10 cellular contexts compared by ENCODE assay signal in the genomic region with DNA sequence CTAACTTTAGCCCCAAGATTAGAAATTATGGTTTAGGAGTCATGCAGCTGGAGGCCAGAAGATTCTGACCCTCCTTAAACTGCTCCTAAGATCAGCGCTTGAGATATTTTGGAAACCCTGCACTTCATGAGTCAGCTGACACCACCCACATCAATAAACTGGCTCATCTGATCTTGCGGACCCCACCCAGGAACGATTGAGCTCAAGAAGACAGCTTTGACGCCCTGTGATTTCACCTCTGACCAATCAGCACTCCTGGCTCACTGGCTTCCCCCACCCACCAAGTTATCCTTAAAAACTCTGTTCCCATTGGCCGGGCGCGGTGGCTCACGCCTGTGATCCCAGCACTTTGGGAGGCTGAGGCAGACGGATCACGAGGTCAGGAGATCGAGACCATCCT. TPM values are rescaled to one million over a fixed set of nuclear protein-coding genes. Genes with fewer than 3 reads are reported as not detected.
DNase-seq lines count a peak whose midpoint lies in the region; ATAC-seq and TF ChIP-seq lines count a peak whose summit lies in the region.
"Not testable (repeated sequence)": the region's sequence is repeated elsewhere in the genome, so short reads cannot be mapped to it uniquely, and the experiment has no call there.
"Had no signal": no experiment of that assay in that cellular context is flagged by ENCODE, and none has a peak within 500 bp of the region (broad histone marks: within the 10 kb centered on the region; RNA-seq: fewer than 3 reads in every experiment).

No MANE protein-coding gene starts in this region.

- POLR2A ChIA-PET in CD4-positive, alpha-beta T cell (lab: Charles Lee); naive thymus-derived CD4-positive, alpha-beta T cell (lab: Charles Lee): not testable (repeated sequence)
- POLR2A ChIA-PET in HEK293T (lab: Yijun Ruan, JAX), result interaction anchor here (0.9 kb wide), 1 partner anchor 11 kb away, joined by 3 read pairs; no protein-coding TSS in a partner anchor

- not testable (repeated sequence) for H3K27me3 ChIP-seq in CD4-positive, alpha-beta T cell (ENCODE audit: control insufficient read depth, insufficient read depth, low read length); naive thymus-derived CD4-positive, alpha-beta T cell (ENCODE audit: control insufficient read depth in 2 of 2, insufficient read depth in 2 of 2, low read length in 2 of 2); suprapubic skin

- peaks cover 0 to 20% of the 10 kb centered on the region in 2 donors for H3K4me1 ChIP-seq in naive thymus-derived CD4-positive, alpha-beta T cell (ENCODE audit: control insufficient read depth in 2 of 2, insufficient read depth in 2 of 2, low read length in 2 of 2)
- H3K4me1 ChIP-seq in suprapubic skin, result not testable (repeated sequence)

- intact Hi-C loops in CD4-positive, alpha-beta T cell (cut with DNase I, micrococcal nuclease); naive thymus-derived CD4-positive, alpha-beta T cell (cut with micrococcal nuclease): not testable (repeated sequence)

- DNase-seq in CD4-positive, alpha-beta T cell; HEK293T (ENCODE audit: extremely low spot score); naive thymus-derived CD4-positive, alpha-beta T cell: not testable (repeated sequence)
- DNase-seq in SW480 (ENCODE audit: low spot score), result peak; percentile 69
- peak; percentile 30 for DNase-seq in activated naive CD4-positive, alpha-beta T cell treated with anti-CD3 and anti-CD28 coated beads, Interleukin-2, amount 10 ng/mL, durations not matched to agents 7 days and 5 days
- DNase-seq in fibroblast of mammary gland (ENCODE audit: low read depth), result peak; percentile 79
- peak in 1 of 2 donors; percentile 82 for DNase-seq in suprapubic skin (ENCODE audit: low spot score in 2 of 2)

- not testable (repeated sequence) for TF ChIP-seq POLR2A in suprapubic skin (IDR thresholded peaks at IDR 0.05)

- not testable (repeated sequence) for H3K36me3 Mint-ChIP-seq in CD4-positive, alpha-beta T cell (ENCODE audit: low read depth); activated naive CD4-positive, alpha-beta T cell treated with anti-CD3 and anti-CD28 coated beads, Interleukin-2, amount 10 ng/mL, durations not matched to agents 7 days and 5 days; naive thymus-derived CD4-positive, alpha-beta T cell

- not testable (repeated sequence) for H3K9me3 ChIP-seq in CD4-positive, alpha-beta T cell (ENCODE audit: control insufficient read depth, low read length); naive thymus-derived CD4-positive, alpha-beta T cell (ENCODE audit: control insufficient read depth in 2 of 3, low read length in 3 of 3); suprapubic skin

- H3K4me1 Mint-ChIP-seq in CD4-positive, alpha-beta T cell (ENCODE audit: low read depth), result peaks cover 18% of the 10 kb centered on the region
- H3K4me1 Mint-ChIP-seq in activated naive CD4-positive, alpha-beta T cell treated with anti-CD3 and anti-CD28 coated beads, Interleukin-2, amount 10 ng/mL, durations not matched to agents 7 days and 5 days, result peaks cover 20% of the 10 kb centered on the region
- H3K4me1 Mint-ChIP-seq in naive thymus-derived CD4-positive, alpha-beta T cell, result peaks cover 7 to 27% (median 17%) of the 10 kb centered on the region in 7 donors

- peak; percentile 24 for ATAC-seq in CD4-positive, alpha-beta T cell (ENCODE audit: poor library complexity)
- ATAC-seq in naive thymus-derived CD4-positive, alpha-beta T cell, result not testable (repeated sequence)

- H3K9me3 Mint-ChIP-seq in CD4-positive, alpha-beta T cell; activated naive CD4-positive, alpha-beta T cell treated with anti-CD3 and anti-CD28 coated beads, Interleukin-2, amount 10 ng/mL, durations not matched to agents 7 days and 5 days; naive thymus-derived CD4-positive, alpha-beta T cell: not testable (repeated sequence)

- H3K27ac Mint-ChIP-seq in CD4-positive, alpha-beta T cell; activated naive CD4-positive, alpha-beta T cell treated with anti-CD3 and anti-CD28 coated beads, Interleukin-2, amount 10 ng/mL, durations not matched to agents 7 days and 5 days; naive thymus-derived CD4-positive, alpha-beta T cell: not testable (repeated sequence)

- TF ChIP-seq CTCF in CD4-positive, alpha-beta T cell (IDR thresholded peaks at IDR 0.05); fibroblast of mammary gland (conservative IDR thresholded peaks at IDR 0.05; ENCODE audit: control insufficient read depth, insufficient read depth, low read depth, low read length); suprapubic skin (IDR thresholded peaks at IDR 0.05): not testable (repeated sequence)

- CTCF ChIA-PET in CD4-positive, alpha-beta T cell (lab: Charles Lee); naive thymus-derived CD4-positive, alpha-beta T cell (lab: Charles Lee): not testable (repeated sequence)
- CTCF ChIA-PET in HEK293T (lab: Yijun Ruan, JAX), result interaction anchor here (0.6 kb wide), 1 partner anchor 39 kb away, joined by 3 read pairs; a partner anchor contains a TSS
- CTCF ChIA-PET in activated naive CD4-positive, alpha-beta T cell treated with anti-CD3 and anti-CD28 coated beads, Interleukin-2, amount 10 ng/mL, durations not matched to agents 7 days and 5 days (lab: Charles Lee), result interaction anchor here (0.6 kb wide), 1 partner anchor 10 kb away, joined by 3 read pairs; no protein-coding TSS in a partner anchor

- H3K27me3 Mint-ChIP-seq in CD4-positive, alpha-beta T cell, result peaks cover 34% of the 10 kb centered on the region
- H3K27me3 Mint-ChIP-seq in activated naive CD4-positive, alpha-beta T cell treated with anti-CD3 and anti-CD28 coated beads, Interleukin-2, amount 10 ng/mL, durations not matched to agents 7 days and 5 days, result peaks cover 65% of the 10 kb centered on the region
- peaks cover 9 to 36% (median 26%) of the 10 kb centered on the region in 5 donors for H3K27me3 Mint-ChIP-seq in naive thymus-derived CD4-positive, alpha-beta T cell

- TF ChIP-seq EP300 in suprapubic skin (IDR thresholded peaks at IDR 0.05), result not testable (repeated sequence)

- H3K27ac ChIP-seq in CD4-positive, alpha-beta T cell (ENCODE audit: low read depth, low read length); naive thymus-derived CD4-positive, alpha-beta T cell (ENCODE audit: low read depth, low read length): not testable (repeated sequence)
- H3K27ac ChIP-seq in suprapubic skin, result peak overlapping the region; percentile 45

- not testable (repeated sequence) for H3K4me3 Mint-ChIP-seq in CD4-positive, alpha-beta T cell; activated naive CD4-positive, alpha-beta T cell treated with anti-CD3 and anti-CD28 coated beads, Interleukin-2, amount 10 ng/mL, durations not matched to agents 7 days and 5 days
- H3K4me3 Mint-ChIP-seq in naive thymus-derived CD4-positive, alpha-beta T cell, result peak overlapping the region in 8 of 10 donors; percentile 11 to 62 (median 36)

- 58% methylated on average over 11 of the region's 11 CpGs for WGBS in suprapubic skin

- not testable (repeated sequence) for H3K36me3 ChIP-seq in naive thymus-derived CD4-positive, alpha-beta T cell (ENCODE audit: control insufficient read depth in 2 of 3, insufficient read depth in 3 of 3, low read length in 3 of 3); suprapubic skin

- not testable (repeated sequence) for H3K4me3 ChIP-seq in fibroblast of mammary gland (ENCODE audit: control insufficient read depth, low read depth, low read length); naive thymus-derived CD4-positive, alpha-beta T cell (ENCODE audit: low read length); suprapubic skin

TF ChIP-seq in HEK293T, 16 proteins besides CTCF, POLR2A, EP300 and RAD21:
- TF ChIP-seq L3MBTL2 (conservative IDR thresholded peaks at IDR 0.05), result peak; percentile 22; the same call in 1 of the 2 replicates
TF ChIP-seq in HEK293T: peak in this region for 1; not testable (repeated sequence) for 15.

RNA-seq across cellular contexts. Expression of a gene that starts 29.8 kb away (rescaled TPM):
- total RNA-seq in CD4-positive, alpha-beta T cell, result not detected
- total RNA-seq in naive thymus-derived CD4-positive, alpha-beta T cell, result not detected
- not detected for polyA plus RNA-seq in naive thymus-derived CD4-positive, alpha-beta T cell
- total RNA-seq in suprapubic skin, result not detected
- total RNA-seq: A673, HT1080 had no signal
- polyA plus RNA-seq: BJ had no signal

RNA-seq across cellular contexts. Expression of a gene that starts 39.0 kb away (rescaled TPM):
- not detected for total RNA-seq in CD4-positive, alpha-beta T cell
- under 1 TPM in 1 of 5 experiments, not detected in 4; 0.65 TPM for total RNA-seq in naive thymus-derived CD4-positive, alpha-beta T cell
- polyA plus RNA-seq in naive thymus-derived CD4-positive, alpha-beta T cell, result not detected
- total RNA-seq in suprapubic skin, result 1 to 10 TPM; 1.2 to 7.2 (median 2.9) TPM
- total RNA-seq: A673, HT1080 had no signal
- polyA plus RNA-seq: BJ had no signal
